21 cellular contexts compared by ENCODE assay signal in the genomic region with DNA sequence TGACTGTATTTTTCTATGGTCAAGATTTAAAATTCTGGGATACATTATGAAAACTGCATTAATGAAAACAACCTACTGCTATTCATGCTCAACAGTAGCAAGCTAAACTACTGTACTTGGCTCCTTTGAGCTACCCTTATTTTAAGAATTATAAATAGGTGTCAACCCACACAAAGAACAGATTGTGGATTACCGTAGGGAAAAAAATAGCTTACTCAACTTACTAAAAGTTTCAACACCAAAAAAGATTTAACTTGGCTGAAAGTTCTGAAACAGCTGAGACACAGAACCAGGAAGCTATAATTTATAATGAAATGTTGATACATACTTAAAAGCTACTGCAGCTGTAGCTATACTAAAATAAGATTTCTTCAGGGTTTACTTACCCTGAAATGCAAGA. TPM values are rescaled to one million over a fixed set of nuclear protein-coding genes. Genes with fewer than 3 reads are reported as not detected.
DNase-seq lines count a peak whose midpoint lies in the region; ATAC-seq and TF ChIP-seq lines count a peak whose summit lies in the region.
"Had no signal": no experiment of that assay in that cellular context is flagged by ENCODE, and none has a peak within 500 bp of the region (broad histone marks: within the 10 kb centered on the region; RNA-seq: fewer than 3 reads in every experiment).

No MANE protein-coding gene starts in this region.

- H3K4ac ChIP-seq in neuronal stem cell (ENCODE audit: low read length): no peak overlapping the region

- H2AFZ ChIP-seq in neuronal stem cell (ENCODE audit: low read length): no peak overlapping the region
- H2AFZ ChIP-seq: GM23338, hepatocyte had no signal

- no peak overlapping the region for H2BK12ac ChIP-seq in neuronal stem cell (ENCODE audit: low read length)

- no peak overlapping the region for H3K4me3 ChIP-seq in AG10803 (ENCODE audit: low read length)
- H3K4me3 ChIP-seq in SK-N-MC: peak overlapping the region; percentile 26; the same call in 1 of the 2 replicates
- H3K4me3 ChIP-seq in fibroblast of pulmonary artery (replicated peaks; ENCODE audit: low read depth, low read length): no peak overlapping the region
- H3K4me3 ChIP-seq in neuronal stem cell (ENCODE audit: low read length in 2 of 2): no peak overlapping the region
- H3K4me3 ChIP-seq: A549, GM23338, hepatocyte, tibial artery had no signal

- H3K27ac ChIP-seq in SK-N-MC: peak overlapping the region; percentile 51; the same call in 1 of the 2 replicates
- H3K27ac ChIP-seq in neuronal stem cell (replicated peaks; ENCODE audit: low read length): no peak overlapping the region
- H3K27ac ChIP-seq: A549, hepatocyte, HL-60 had no signal

- H3K23ac ChIP-seq in neuronal stem cell (ENCODE audit: low read depth, low read length, poor library complexity): no peak overlapping the region

- H3K36me3 ChIP-seq in SK-N-MC (ENCODE audit: insufficient read depth, low read length): peaks cover 69% of the 10 kb centered on the region
- peaks cover 9 to 94% of the 10 kb centered on the region in 2 donors for H3K36me3 ChIP-seq in neuronal stem cell (replicated peaks in 1 of 2; ENCODE audit: control insufficient read depth in 2 of 2, insufficient read depth in 2 of 2, low read length in 2 of 2)

- no peaks in the 10 kb centered on the region for H3K79me1 ChIP-seq in neuronal stem cell (ENCODE audit: low read depth, low read length)

- no peak overlapping the region for H3K4me2 ChIP-seq in neuronal stem cell (ENCODE audit: insufficient read depth, low read length, poor library complexity, severe bottlenecking)
- H3K4me2 ChIP-seq: A549, GM23338, hepatocyte had no signal

- no peaks in the 10 kb centered on the region for H3K27me3 ChIP-seq in neuronal stem cell (ENCODE audit: control insufficient read depth in 3 of 3, insufficient read depth in 3 of 3, low read depth in 1 of 3, low read length in 3 of 3)
- H3K27me3 ChIP-seq: hepatocyte, tibial artery had no signal

- H3K9ac ChIP-seq in SK-N-MC (ENCODE audit: insufficient read length): peak overlapping the region; percentile 53
- no peak overlapping the region for H3K9ac ChIP-seq in neuronal stem cell (ENCODE audit: low read depth, low read length, poor library complexity)

- no peak overlapping the region for H2AK5ac ChIP-seq in neuronal stem cell (ENCODE audit: low read depth, low read length)

- TF ChIP-seq CTCF in AG10803 (conservative IDR thresholded peaks at IDR 0.05; ENCODE audit: low read length) (no peak), fibroblast of pulmonary artery (IDR thresholded peaks at IDR 0.05; ENCODE audit: low read length, missing control alignments) (no peak), omental fat pad (IDR thresholded peaks at IDR 0.05) (no peak)

- DNase-seq in AG10803 (ENCODE audit: low read depth) (peak; percentile 71), SK-N-MC (ENCODE audit: low read depth, low spot score) (no peak), fibroblast of pulmonary artery (ENCODE audit: low read depth) (peak; percentile 15), omental fat pad (ENCODE audit: low spot score) (no peak), NCI-H2107 (lab: John Stamatoyannopoulos, UW) (no peak), neuronal stem cell (ENCODE audit: low spot score) (no peak)
- DNase-seq in stimulated activated CD4-positive, alpha-beta T cell treated with anti-CD3 and anti-CD28 coated beads, Interleukin-15, amount 100 ng/mL, for 24 hours: no peak
- DNase-seq: activated CD4-positive, alpha-beta T cell treated with anti-CD3 and anti-CD28 coated beads for 4 hours; activated gamma-delta T cell treated with Interleukin-2 at 50 U/mL for 16 hours; activated T-cell treated with anti-CD3 and anti-CD28 coated beads, Interleukin-2, amount 50 U/mL, for 24 hours; DMS153; nephron progenitor cell; posterior cingulate gyrus; stimulated activated naive CD4-positive, alpha-beta T cell treated with Interleukin-2 at 50 U/mL for 16 hours; T-helper 2 cell; tibial artery had no signal

- H3K14ac ChIP-seq in neuronal stem cell (ENCODE audit: low read length): no peak overlapping the region

- H3K18ac ChIP-seq in neuronal stem cell (ENCODE audit: low read length): no peak overlapping the region

- ATAC-seq in omental fat pad (ENCODE audit: low FRiP score) (peak; percentile 77), HG03432 (IDR thresholded peaks at IDR 0.05; ENCODE audit: unreplicated experiment) (no peak)
- ATAC-seq: GM23338 had no signal

- WGBS in neuronal stem cell (ENCODE audit: extremely low coverage in 2 of 2, insufficient read length in 2 of 2, insufficient replicate concordance in 1 of 2), 2 donors: no CpG with 5 or more reads among the region's 1 CpG

- no peak overlapping the region for H2BK5ac ChIP-seq in neuronal stem cell (ENCODE audit: low read length)

- no peaks in the 10 kb centered on the region for H3K9me3 ChIP-seq in SK-N-MC (ENCODE audit: low read depth, low read length)
- H3K9me3 ChIP-seq in neuronal stem cell (replicated peaks in 1 of 2; ENCODE audit: control insufficient read depth in 2 of 2, insufficient read depth in 1 of 2, low read depth in 1 of 2, low read length in 2 of 2): no peaks in the 10 kb centered on the region
- H3K9me3 ChIP-seq: A549, tibial artery had no signal

- H2BK15ac ChIP-seq in neuronal stem cell (ENCODE audit: low read length): no peak overlapping the region

- no peak overlapping the region for H4K8ac ChIP-seq in neuronal stem cell (ENCODE audit: low read depth, low read length)

- no peaks in the 10 kb centered on the region for H3K4me1 ChIP-seq in neuronal stem cell (ENCODE audit: control insufficient read depth in 2 of 2, insufficient read depth in 1 of 2, low read depth in 1 of 2, low read length in 2 of 2)

- H2BK120ac ChIP-seq in neuronal stem cell (ENCODE audit: low read depth, low read length): no peak overlapping the region

- H4K91ac ChIP-seq in neuronal stem cell (ENCODE audit: low read depth, low read length, poor library complexity): no peak overlapping the region

RNA-seq across cellular contexts. Expression of a gene that starts 10.1 kb away (rescaled TPM):
- 10 to 100 TPM; 26.5 to 37.7 (median 30.3) TPM for total RNA-seq in omental fat pad
- polyA plus RNA-seq in neuronal stem cell (2013, experiment 1 of 2): 25.5 TPM
- 27.7 TPM for polyA plus RNA-seq in neuronal stem cell (2013, experiment 2 of 2)

RNA-seq across cellular contexts. Expression of a gene that starts 23.9 kb away (rescaled TPM):
- total RNA-seq in omental fat pad: 10 to 100 TPM; 18.1 to 31.5 (median 26.1) TPM
- polyA plus RNA-seq in neuronal stem cell (2013, experiment 1 of 2): 70.4 TPM
- 71.8 TPM for polyA plus RNA-seq in neuronal stem cell (2013, experiment 2 of 2)

Comparison
In these comparisons a context has a peak if more than half of its experiments do, and no peak if none do; other contexts are left out.
1. DNase-seq: peak in AG10803 (single experiment) and fibroblast of pulmonary artery (single experiment); none in SK-N-MC (single experiment), omental fat pad (single experiment), NCI-H2107 (single experiment), neuronal stem cell (single experiment) and stimulated activated CD4-positive, alpha-beta T cell treated with anti-CD3 and anti-CD28 coated beads, Interleukin-15, amount 100 ng/mL, for 24 hours (single experiment).